ENCODE assay signal across 3 cellular contexts in the genomic region with DNA sequence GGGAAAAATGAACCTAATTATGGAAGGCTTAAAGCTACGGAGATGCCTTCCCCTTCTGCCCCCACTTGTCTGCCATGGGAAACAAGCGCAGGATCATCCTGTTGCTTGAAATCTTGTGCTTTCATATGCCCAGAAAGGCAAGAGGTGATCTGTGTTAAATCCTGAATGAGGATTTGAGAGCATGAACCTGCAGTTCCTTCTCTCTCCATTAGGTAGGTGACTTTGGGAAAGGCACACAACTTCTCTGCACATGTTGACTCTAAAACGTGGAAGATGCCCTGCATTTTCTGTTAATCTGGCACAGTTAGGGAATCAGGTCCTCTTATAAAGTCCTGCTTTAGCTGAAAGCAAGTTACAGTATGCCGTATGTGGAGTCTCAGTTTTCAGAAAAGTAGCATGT.
TF ChIP-seq lines count a peak whose summit lies in the region.

No MANE protein-coding gene starts in this region.

TF ChIP-seq in HCT116, 20 proteins besides CTCF, POLR2A, EP300 and RAD21:
- TF ChIP-seq EGR1 (IDR thresholded peaks at IDR 0.05; ENCODE audit: low read depth) (no peak), FOSL1 (IDR thresholded peaks at IDR 0.05; ENCODE audit: low read depth) (no peak)
- TF ChIP-seq, protein P1, sequence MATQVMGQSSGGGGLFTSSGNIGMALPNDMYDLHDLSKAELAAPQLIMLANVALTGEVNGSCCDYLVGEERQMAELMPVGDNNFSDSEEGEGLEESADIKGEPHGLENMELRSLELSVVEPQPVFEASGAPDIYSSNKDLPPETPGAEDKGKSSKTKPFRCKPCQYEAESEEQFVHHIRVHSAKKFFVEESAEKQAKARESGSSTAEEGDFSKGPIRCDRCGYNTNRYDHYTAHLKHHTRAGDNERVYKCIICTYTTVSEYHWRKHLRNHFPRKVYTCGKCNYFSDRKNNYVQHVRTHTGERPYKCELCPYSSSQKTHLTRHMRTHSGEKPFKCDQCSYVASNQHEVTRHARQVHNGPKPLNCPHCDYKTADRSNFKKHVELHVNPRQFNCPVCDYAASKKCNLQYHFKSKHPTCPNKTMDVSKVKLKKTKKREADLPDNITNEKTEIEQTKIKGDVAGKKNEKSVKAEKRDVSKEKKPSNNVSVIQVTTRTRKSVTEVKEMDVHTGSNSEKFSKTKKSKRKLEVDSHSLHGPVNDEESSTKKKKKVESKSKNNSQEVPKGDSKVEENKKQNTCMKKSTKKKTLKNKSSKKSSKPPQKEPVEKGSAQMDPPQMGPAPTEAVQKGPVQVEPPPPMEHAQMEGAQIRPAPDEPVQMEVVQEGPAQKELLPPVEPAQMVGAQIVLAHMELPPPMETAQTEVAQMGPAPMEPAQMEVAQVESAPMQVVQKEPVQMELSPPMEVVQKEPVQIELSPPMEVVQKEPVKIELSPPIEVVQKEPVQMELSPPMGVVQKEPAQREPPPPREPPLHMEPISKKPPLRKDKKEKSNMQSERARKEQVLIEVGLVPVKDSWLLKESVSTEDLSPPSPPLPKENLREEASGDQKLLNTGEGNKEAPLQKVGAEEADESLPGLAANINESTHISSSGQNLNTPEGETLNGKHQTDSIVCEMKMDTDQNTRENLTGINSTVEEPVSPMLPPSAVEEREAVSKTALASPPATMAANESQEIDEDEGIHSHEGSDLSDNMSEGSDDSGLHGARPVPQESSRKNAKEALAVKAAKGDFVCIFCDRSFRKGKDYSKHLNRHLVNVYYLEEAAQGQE (IDR thresholded peaks at IDR 0.05; ENCODE audit: low read depth), result no peak

TF ChIP-seq in WTC11, 78 proteins besides CTCF, POLR2A, EP300 and RAD21:
- TF ChIP-seq GRHL2 (CRISPR knock-in tag; IDR thresholded peaks at IDR 0.05; ENCODE audit: insufficient replicate concordance, severe bottlenecking) (no peak), SMAD3 (CRISPR knock-in tag; IDR thresholded peaks at IDR 0.05; ENCODE audit: borderline replicate concordance) (no peak)
- TF ChIP-seq, protein P2, sequence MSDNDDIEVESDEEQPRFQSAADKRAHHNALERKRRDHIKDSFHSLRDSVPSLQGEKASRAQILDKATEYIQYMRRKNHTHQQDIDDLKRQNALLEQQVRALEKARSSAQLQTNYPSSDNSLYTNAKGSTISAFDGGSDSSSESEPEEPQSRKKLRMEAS (CRISPR knock-in tag; IDR thresholded peaks at IDR 0.05), result no peak

TF ChIP-seq in HepG2, 621 proteins besides CTCF, POLR2A, EP300 and RAD21:
- TF ChIP-seq ZBTB7B (CRISPR knock-in tag; IDR thresholded peaks at IDR 0.05), result no peak
- no peak for TF ChIP-seq SATB2 (CRISPR knock-in tag; IDR thresholded peaks at IDR 0.05)
- no peak for TF ChIP-seq ZNF569 (CRISPR knock-in tag; IDR thresholded peaks at IDR 0.05; ENCODE audit: borderline replicate concordance)
- no peak for TF ChIP-seq SOX6 (IDR thresholded peaks at IDR 0.05)
- no peak for TF ChIP-seq SOX6 (CRISPR knock-in tag; IDR thresholded peaks at IDR 0.05)
- TF ChIP-seq ZNF160 (CRISPR knock-in tag; IDR thresholded peaks at IDR 0.05), result no peak
- TF ChIP-seq, protein P3, sequence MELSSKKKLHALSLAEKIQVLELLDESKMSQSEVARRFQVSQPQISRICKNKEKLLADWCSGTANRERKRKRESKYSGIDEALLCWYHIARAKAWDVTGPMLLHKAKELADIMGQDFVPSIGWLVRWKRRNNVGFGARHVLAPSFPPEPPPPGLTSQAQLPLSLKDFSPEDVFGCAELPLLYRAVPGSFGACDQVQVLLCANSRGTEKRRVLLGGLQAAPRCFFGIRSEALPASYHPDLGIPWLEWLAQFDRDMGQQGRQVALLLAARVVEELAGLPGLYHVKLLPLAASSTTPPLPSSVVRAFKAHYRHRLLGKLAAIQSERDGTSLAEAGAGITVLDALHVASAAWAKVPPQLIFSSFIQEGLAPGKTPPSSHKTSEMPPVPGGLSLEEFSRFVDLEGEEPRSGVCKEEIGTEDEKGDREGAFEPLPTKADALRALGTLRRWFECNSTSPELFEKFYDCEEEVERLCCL (CRISPR knock-in tag; IDR thresholded peaks at IDR 0.05; ENCODE audit: borderline replicate concordance), result no peak
- TF ChIP-seq, protein P4, sequence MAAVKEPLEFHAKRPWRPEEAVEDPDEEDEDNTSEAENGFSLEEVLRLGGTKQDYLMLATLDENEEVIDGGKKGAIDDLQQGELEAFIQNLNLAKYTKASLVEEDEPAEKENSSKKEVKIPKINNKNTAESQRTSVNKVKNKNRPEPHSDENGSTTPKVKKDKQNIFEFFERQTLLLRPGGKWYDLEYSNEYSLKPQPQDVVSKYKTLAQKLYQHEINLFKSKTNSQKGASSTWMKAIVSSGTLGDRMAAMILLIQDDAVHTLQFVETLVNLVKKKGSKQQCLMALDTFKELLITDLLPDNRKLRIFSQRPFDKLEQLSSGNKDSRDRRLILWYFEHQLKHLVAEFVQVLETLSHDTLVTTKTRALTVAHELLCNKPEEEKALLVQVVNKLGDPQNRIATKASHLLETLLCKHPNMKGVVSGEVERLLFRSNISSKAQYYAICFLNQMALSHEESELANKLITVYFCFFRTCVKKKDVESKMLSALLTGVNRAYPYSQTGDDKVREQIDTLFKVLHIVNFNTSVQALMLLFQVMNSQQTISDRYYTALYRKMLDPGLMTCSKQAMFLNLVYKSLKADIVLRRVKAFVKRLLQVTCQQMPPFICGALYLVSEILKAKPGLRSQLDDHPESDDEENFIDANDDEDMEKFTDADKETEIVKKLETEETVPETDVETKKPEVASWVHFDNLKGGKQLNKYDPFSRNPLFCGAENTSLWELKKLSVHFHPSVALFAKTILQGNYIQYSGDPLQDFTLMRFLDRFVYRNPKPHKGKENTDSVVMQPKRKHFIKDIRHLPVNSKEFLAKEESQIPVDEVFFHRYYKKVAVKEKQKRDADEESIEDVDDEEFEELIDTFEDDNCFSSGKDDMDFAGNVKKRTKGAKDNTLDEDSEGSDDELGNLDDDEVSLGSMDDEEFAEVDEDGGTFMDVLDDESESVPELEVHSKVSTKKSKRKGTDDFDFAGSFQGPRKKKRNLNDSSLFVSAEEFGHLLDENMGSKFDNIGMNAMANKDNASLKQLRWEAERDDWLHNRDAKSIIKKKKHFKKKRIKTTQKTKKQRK (IDR thresholded peaks at IDR 0.05; ENCODE audit: low read length), result no peak
- no peak for TF ChIP-seq ZNF552 (CRISPR knock-in tag; IDR thresholded peaks at IDR 0.05; ENCODE audit: borderline replicate concordance)
- no peak for TF ChIP-seq SMAD3 (CRISPR knock-in tag; IDR thresholded peaks at IDR 0.05)
- TF ChIP-seq RBM39 (IDR thresholded peaks at IDR 0.05; ENCODE audit: low read depth, low read length, poor library complexity, severe bottlenecking), result no peak
- no peak for TF ChIP-seq GATAD2A (CRISPR knock-in tag; IDR thresholded peaks at IDR 0.05)
- no peak for TF ChIP-seq ATF7-NPFF (CRISPR knock-in tag; IDR thresholded peaks at IDR 0.05; ENCODE audit: low read depth)
